22 cellular contexts compared by ENCODE assay signal in genomic region chr11:112826788-112827187, GRCh38.
DNase-seq lines count a peak whose midpoint lies in the region; ATAC-seq and TF ChIP-seq lines count a peak whose summit lies in the region.
"Had no signal": no experiment of that assay in that cellular context is flagged by ENCODE, and none has a peak within 500 bp of the region (broad histone marks: within the 10 kb centered on the region; RNA-seq: fewer than 3 reads in every experiment).

No MANE protein-coding gene starts in this region.

- H3K27me3 ChIP-seq in WERI-Rb-1 (ENCODE audit: insufficient read depth, low read depth, severe bottlenecking): no peaks in the 10 kb centered on the region
- H3K27me3 ChIP-seq in heart right ventricle: no peaks in the 10 kb centered on the region
- H3K27me3 ChIP-seq: BLaER1 treated with 17β-estradiol and CSF1 and Interleukin-3, amounts not matched to agents 10 nM and 100 nM had no signal

- H3K4me3 Mint-ChIP-seq in nephron: no peak overlapping the region
- H3K4me3 Mint-ChIP-seq: B cell; CD14-positive monocyte; CD4-positive, alpha-beta T cell; CD8-positive, alpha-beta memory T cell; GM23338; H9 had no signal

- H3K4me3 ChIP-seq in WERI-Rb-1 (ENCODE audit: low read depth, low read length): no peak overlapping the region
- H3K4me3 ChIP-seq in heart right ventricle: no peak overlapping the region
- H3K4me3 ChIP-seq: BLaER1 treated with 17β-estradiol and CSF1 and Interleukin-3, amounts not matched to agents 10 nM and 100 nM; GM12878; GM23338 had no signal

- H3K9me3 Mint-ChIP-seq in nephron: peaks cover 19% of the 10 kb centered on the region
- H3K9me3 Mint-ChIP-seq: CD4-positive, alpha-beta T cell; CD8-positive, alpha-beta memory T cell had no signal

- no peaks in the 10 kb centered on the region for H3K36me3 ChIP-seq in WERI-Rb-1
- no peaks in the 10 kb centered on the region for H3K36me3 ChIP-seq in heart right ventricle
- H3K36me3 ChIP-seq: BLaER1 treated with 17β-estradiol and CSF1 and Interleukin-3, amounts not matched to agents 10 nM and 100 nM had no signal

- DNase-seq in NCI-H2171 treated with DMSO at 0.1 percent for 48 hours (lab: John Stamatoyannopoulos, UW): peak; percentile 26
- DNase-seq in NCI-H2171 (lab: John Stamatoyannopoulos, UW): no peak
- peak; percentile 39 for DNase-seq in WERI-Rb-1
- DNase-seq in islet precursor cell: peak; percentile 5
- DNase-seq in heart right ventricle: no peak
- no peak for DNase-seq in NCI-H2029 treated with DMSO at 0.1 percent for 48 hours (lab: John Stamatoyannopoulos, UW)
- no peak for DNase-seq in OCI-M2 (lab: John Stamatoyannopoulos, UW; ENCODE audit: unreplicated experiment)
- DNase-seq: CD4-positive, alpha-beta T cell; CD8-positive, alpha-beta memory T cell; DMS 273 treated with DMSO at 0.1 percent for 48 hours; DMS79; EL; GDM1; H9 had no signal

- TF ChIP-seq CTCF in WERI-Rb-1 (IDR thresholded peaks at IDR 0.05; ENCODE audit: low read depth, low read length) (no peak), nephron (IDR thresholded peaks at IDR 0.05; ENCODE audit: unreplicated experiment in 3 of 3) (no peak), heart right ventricle (IDR thresholded peaks at IDR 0.05) (no peak)

- no peaks in the 10 kb centered on the region for H3K36me3 Mint-ChIP-seq in nephron (ENCODE audit: low read depth)
- H3K36me3 Mint-ChIP-seq: CD14-positive monocyte had no signal

- no peaks in the 10 kb centered on the region for H3K4me1 ChIP-seq in heart right ventricle
- H3K4me1 ChIP-seq: BLaER1 treated with 17β-estradiol and CSF1 and Interleukin-3, amounts not matched to agents 10 nM and 100 nM had no signal

- peak overlapping the region in 2 of 3 experiments; percentile 29 to 42 for H3K27ac Mint-ChIP-seq in nephron
- H3K27ac Mint-ChIP-seq: B cell; CD14-positive monocyte; CD4-positive, alpha-beta T cell; CD8-positive, alpha-beta memory T cell had no signal

- peaks cover 67% of the 10 kb centered on the region for H3K4me1 Mint-ChIP-seq in nephron
- H3K4me1 Mint-ChIP-seq: B cell; CD14-positive monocyte; CD8-positive, alpha-beta memory T cell had no signal

- H3K27me3 Mint-ChIP-seq in nephron (ENCODE audit: low read depth): no peaks in the 10 kb centered on the region

- no peak for ATAC-seq in heart right ventricle
- ATAC-seq: GM12878, HCT116 had no signal

- WGBS in heart right ventricle, 2 donors: 94% methylated on average over 1 of the region's 1 CpG

- intact Hi-C loops in heart right ventricle (cut with DNase I): no loop called here

- no peak overlapping the region for H3K27ac ChIP-seq in WERI-Rb-1
- H3K27ac ChIP-seq in heart right ventricle: no peak overlapping the region
- H3K27ac ChIP-seq: 22Rv1; BLaER1 treated with 17β-estradiol and CSF1 and Interleukin-3, amounts not matched to agents 10 nM and 100 nM had no signal

- H3K9me3 ChIP-seq in WERI-Rb-1 (ENCODE audit: severe bottlenecking) (peaks cover 6% of the 10 kb centered on the region), heart right ventricle (peaks cover 0 to 8% (median 0%) of the 10 kb centered on the region in 11 donors)

Comparison
In these comparisons a context has a peak if more than half of its experiments do, and no peak if none do; other contexts are left out.
1. DNase-seq: peak in NCI-H2171 treated with DMSO at 0.1 percent for 48 hours (single experiment), WERI-Rb-1 (single experiment) and islet precursor cell (single experiment); none in NCI-H2171 (single experiment), heart right ventricle (0 of 2), NCI-H2029 treated with DMSO at 0.1 percent for 48 hours (single experiment) and OCI-M2 (single experiment).